In the genomic region with DNA sequence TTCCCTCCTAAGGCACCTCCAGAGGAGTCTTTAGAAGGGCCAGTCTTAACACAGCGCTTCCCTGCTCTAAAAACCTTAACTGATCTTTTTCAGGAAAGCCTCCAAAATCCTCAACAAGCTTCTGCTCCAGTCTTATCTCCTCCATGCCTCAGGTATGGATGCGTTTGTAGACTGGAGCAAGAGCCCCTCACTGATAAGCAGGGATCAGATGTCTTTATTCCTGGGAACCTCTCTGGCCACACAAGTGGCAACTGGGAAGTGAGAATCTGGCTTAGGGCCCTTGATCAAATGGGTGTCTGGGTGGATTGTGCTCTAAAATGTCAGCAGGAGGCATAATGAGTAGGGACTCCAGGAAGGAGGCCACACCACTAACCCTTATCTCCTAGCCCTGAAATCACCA, we compare ENCODE assay signal across 8 cellular contexts. TPM values are rescaled to one million over a fixed set of nuclear protein-coding genes. Genes with fewer than 3 reads are reported as not detected.
DNase-seq lines count a peak whose midpoint lies in the region; ATAC-seq and TF ChIP-seq lines count a peak whose summit lies in the region.

No MANE protein-coding gene starts in this region.

- DNase-seq in DMS53 treated with DMSO at 0.1 percent for 48 hours (lab: John Stamatoyannopoulos, UW; ENCODE audit: unreplicated experiment) = peak; percentile 16
- peak; percentile 39 for DNase-seq in Karpas-422
- DNase-seq in brain microvascular endothelial cell = no peak
- no peak for DNase-seq in nephron progenitor cell
- no peak for DNase-seq in OCI-LY7 (ENCODE audit: low spot score)
- DNase-seq in HuH-7.5 (ENCODE audit: low spot score) = no peak
- no peak for DNase-seq in activated CD8-positive, alpha-beta memory T cell treated with anti-CD3 and anti-CD28 coated beads, Interleukin-2, amount 50 U/mL, for 4 hours

- H3K4me3 ChIP-seq in Karpas-422 (ENCODE audit: low read length) (no peak overlapping the region), brain microvascular endothelial cell (ENCODE audit: low read depth, low read length) (peak overlapping the region; percentile 69), OCI-LY7 (ENCODE audit: low read depth, low read length, poor library complexity, severe bottlenecking) (no peak overlapping the region)

- CTCF ChIA-PET in OCI-LY7 (lab: Charles Lee; ENCODE audit: unreplicated experiment) = no interaction called here

- H3K27me3 ChIP-seq in Karpas-422 (ENCODE audit: low read length) (no peaks in the 10 kb centered on the region), brain microvascular endothelial cell (replicated peaks) (no peaks in the 10 kb centered on the region)

- H3K27ac Mint-ChIP-seq in nephron progenitor cell = no peak overlapping the region

- H2AFZ ChIP-seq in Karpas-422 (ENCODE audit: low read length) = no peak overlapping the region
- no peak overlapping the region for H2AFZ ChIP-seq in OCI-LY7 (ENCODE audit: low read length)

- no peak overlapping the region for H3K27ac ChIP-seq in Karpas-422 (ENCODE audit: low read length)
- H3K27ac ChIP-seq in brain microvascular endothelial cell = no peak overlapping the region
- H3K27ac ChIP-seq in OCI-LY7 (ENCODE audit: low read depth, low read length, poor library complexity, severe bottlenecking) = no peak overlapping the region

- no peak for ATAC-seq in HG02798 (IDR thresholded peaks at IDR 0.05; ENCODE audit: poor library complexity, unreplicated experiment)

- no peaks in the 10 kb centered on the region for H3K36me3 ChIP-seq in Karpas-422 (ENCODE audit: insufficient read depth, low read length)
- no peaks in the 10 kb centered on the region for H3K36me3 ChIP-seq in brain microvascular endothelial cell (replicated peaks)
- H3K36me3 ChIP-seq in OCI-LY7 (ENCODE audit: insufficient read depth, low read length) = no peaks in the 10 kb centered on the region

- no peak overlapping the region for H3K9ac ChIP-seq in Karpas-422 (ENCODE audit: low read length)

- in situ Hi-C loops in brain microvascular endothelial cell (cut with HindIII; ENCODE audit: low pct_ligation_motif_present, low sequenced_read_pairs) = no loop called here

- H3K4me3 Mint-ChIP-seq in nephron progenitor cell = peak overlapping the region; percentile 95

- H3K79me2 ChIP-seq in Karpas-422 (ENCODE audit: low read length) (no peaks in the 10 kb centered on the region), OCI-LY7 (ENCODE audit: insufficient read depth, low read depth, low read length) (no peaks in the 10 kb centered on the region)

- intact Hi-C loops in OCI-LY7 (cut with micrococcal nuclease; ENCODE audit: unreplicated experiment) = no loop called here

- peaks cover 3% of the 10 kb centered on the region for H3K9me3 Mint-ChIP-seq in nephron progenitor cell

- H3K4me1 ChIP-seq in Karpas-422 (ENCODE audit: low read length) (peaks cover 9% of the 10 kb centered on the region), OCI-LY7 (ENCODE audit: insufficient read depth, low read length, poor library complexity, severe bottlenecking) (peaks cover 7% of the 10 kb centered on the region)

- H4K20me1 ChIP-seq in Karpas-422 (ENCODE audit: insufficient read depth, low read depth, low read length) (no peaks in the 10 kb centered on the region), OCI-LY7 (ENCODE audit: insufficient read depth, low read length) (no peaks in the 10 kb centered on the region)

- H3K4me2 ChIP-seq in Karpas-422 (ENCODE audit: low read depth, low read length, poor library complexity, severe bottlenecking) (no peak overlapping the region), OCI-LY7 (ENCODE audit: low read length) (no peak overlapping the region)

- H3K9me3 ChIP-seq in Karpas-422 (ENCODE audit: low read length) (no peaks in the 10 kb centered on the region), OCI-LY7 (ENCODE audit: low read length) (no peaks in the 10 kb centered on the region)

- no TSS peak for BruUV-seq in OCI-LY7 (replicated peaks; lab: Mats Ljungman, UMichigan)

- H3K9me2 ChIP-seq in Karpas-422 (replicated peaks; ENCODE audit: insufficient read depth, low read length) (no peaks in the 10 kb centered on the region), OCI-LY7 (ENCODE audit: insufficient read depth, low read length) (no peaks in the 10 kb centered on the region)

- POLR2A ChIA-PET in OCI-LY7 (lab: Charles Lee) = no interaction called here

- peaks cover 13% of the 10 kb centered on the region for H3K36me3 Mint-ChIP-seq in nephron progenitor cell (ENCODE audit: low read depth)

- H3K4me1 Mint-ChIP-seq in nephron progenitor cell = peaks cover 26% of the 10 kb centered on the region

- peaks cover 18% of the 10 kb centered on the region for H3K27me3 Mint-ChIP-seq in nephron progenitor cell (ENCODE audit: low read depth, poor library complexity)

- TF ChIP-seq CTCF in brain microvascular endothelial cell (IDR thresholded peaks at IDR 0.05; ENCODE audit: low read depth, low read length, missing control alignments) (no peak), nephron progenitor cell (IDR thresholded peaks at IDR 0.05) (no peak), OCI-LY7 (conservative IDR thresholded peaks at IDR 0.05; ENCODE audit: low read length) (no peak)

RNA-seq across cellular contexts. Expression of gene ZBTB8A, which starts 1.4 kb away (rescaled TPM):
- 0.11 TPM in 1 of 2 replicates, not detected in the other for total RNA-seq in Karpas-422 (2014; rRNA removed; shearing (Covaris generic); ENCODE audit: low replicate concordance)
- 0.54 and 1.5 TPM in 2 replicates for total RNA-seq in OCI-LY7 (2014; rRNA removed; shearing (Covaris generic))
- 0.24 and 0.29 TPM in 2 replicates for total RNA-seq in OCI-LY7 (2022)

Comparison
In these comparisons a context has a peak if more than half of its experiments do, and no peak if none do; other contexts are left out.
1. DNase-seq: peak in DMS53 treated with DMSO at 0.1 percent for 48 hours (single experiment) and Karpas-422 (single experiment); none in brain microvascular endothelial cell (single experiment), nephron progenitor cell (single experiment), OCI-LY7 (single experiment), HuH-7.5 (single experiment) and activated CD8-positive, alpha-beta memory T cell treated with anti-CD3 and anti-CD28 coated beads, Interleukin-2, amount 50 U/mL, for 4 hours (single experiment).